In the genomic region with DNA sequence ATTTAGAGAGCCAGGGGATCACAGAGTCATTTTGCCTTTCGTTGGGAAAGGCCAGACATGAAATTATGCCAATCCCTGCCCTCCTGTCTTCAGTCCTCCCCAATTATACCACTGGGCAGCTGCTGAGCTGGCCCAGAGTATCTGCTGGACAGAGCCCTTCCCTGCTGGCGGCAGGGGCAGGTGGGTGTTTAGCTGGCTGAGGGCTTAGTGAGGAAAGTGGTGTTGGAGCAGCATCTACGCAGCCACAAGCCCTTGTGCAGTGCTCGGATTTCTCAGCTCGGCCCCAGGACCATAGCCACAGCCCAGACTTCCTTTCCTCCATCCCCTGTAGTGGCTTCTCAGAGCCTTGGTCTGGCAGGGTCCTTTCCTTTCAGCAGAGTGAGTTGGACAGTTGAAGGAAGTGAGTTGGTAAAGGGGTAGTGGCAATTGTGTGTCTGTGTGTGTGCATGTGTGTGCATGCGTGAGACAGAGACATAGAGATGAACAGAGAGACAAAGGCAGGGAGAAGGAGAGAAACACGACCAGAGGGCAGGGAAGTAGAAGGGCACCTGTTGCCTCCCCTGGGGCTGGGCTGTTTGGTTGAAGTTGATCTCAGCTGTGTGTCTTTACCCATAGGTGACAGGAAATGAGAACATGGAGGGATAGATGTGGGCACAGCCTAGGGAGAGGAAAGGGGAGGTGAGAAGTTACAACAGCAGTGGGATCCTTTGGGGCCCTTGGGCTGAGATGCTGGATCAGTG, we compare ENCODE assay signal across 22 cellular contexts.
"Had no signal": no experiment of that assay in that cellular context is flagged by ENCODE, and none has a peak within 500 bp of the region (broad histone marks: within the 10 kb centered on the region; RNA-seq: fewer than 3 reads in every experiment).

No MANE protein-coding gene starts in this region.

- DNase-seq: activated B cell treated with CpG ODN at 0.5 μM for 24 hours; activated CD4-positive, alpha-beta T cell treated with anti-CD3 and anti-CD28 coated beads for 36 hours; activated CD4-positive, alpha-beta T cell treated with anti-CD3 and anti-CD28 coated beads, Interleukin-2, amount 50 U/mL, for 4 hours; activated CD8-positive, alpha-beta memory T cell treated with anti-CD3 and anti-CD28 coated beads for 24 hours; activated CD8-positive, alpha-beta memory T cell treated with anti-CD3 and anti-CD28 coated beads, Interleukin-2, amount 50 U/mL, for 4 hours; activated naive CD4-positive, alpha-beta T cell treated with Interleukin-2 at 50 U/mL for 16 hours; activated naive CD8-positive, alpha-beta T cell treated with anti-CD3 and anti-CD28 coated beads for 36 hours; activated T-cell treated with anti-CD3 and anti-CD28 coated beads, Interleukin-2, amount 50 U/mL, for 24 hours; colonic mucosa; esophagus squamous epithelium; gastrocnemius medialis; hippocampal formation; left ventricle myocardium superior; mesenchymal stem cell; nephron progenitor cell; right cardiac atrium; stimulated activated CD4-positive, alpha-beta T cell treated with anti-CD3 and anti-CD28 coated beads, Interleukin-12 subunit alpha, Interleukin-12 subunit beta, amount 100 ng/mL, for 4 hours; stimulated activated CD4-positive, alpha-beta T cell treated with anti-CD3 and anti-CD28 coated beads, Interleukin-4, amount 100 ng/mL, for 4 hours; T-helper 9 cell; transverse colon had no signal

- H3K36me3 Mint-ChIP-seq: activated naive CD8-positive, alpha-beta T cell treated with anti-CD3 and anti-CD28 coated beads for 36 hours had no signal

- H3K27ac Mint-ChIP-seq: activated B cell treated with CpG ODN at 0.5 μM for 24 hours; activated CD4-positive, alpha-beta T cell treated with anti-CD3 and anti-CD28 coated beads for 36 hours; activated naive CD8-positive, alpha-beta T cell treated with anti-CD3 and anti-CD28 coated beads for 36 hours; activated T-cell treated with anti-CD3 and anti-CD28 coated beads, Interleukin-2, amount 50 U/mL, for 24 hours; activated T-helper 17 cell treated with anti-CD3 and anti-CD28 coated beads, Interleukin-2, amount 50 U/mL, for 72 hours; nephron progenitor cell had no signal

- H3K9me3 ChIP-seq: colonic mucosa, pancreas, transverse colon had no signal

- H3K36me3 ChIP-seq: colonic mucosa, esophagus squamous epithelium, gastrocnemius medialis, pancreas, transverse colon had no signal

- H3K4me3 ChIP-seq: colonic mucosa, esophagus squamous epithelium, gastrocnemius medialis, pancreas, transverse colon had no signal

- H3K27ac ChIP-seq: colonic mucosa, esophagus squamous epithelium, gastrocnemius medialis, pancreas, transverse colon had no signal

- H3K4me3 Mint-ChIP-seq: activated B cell treated with CpG ODN at 0.5 μM for 24 hours; activated CD4-positive, alpha-beta T cell treated with anti-CD3 and anti-CD28 coated beads for 36 hours; activated naive CD8-positive, alpha-beta T cell treated with anti-CD3 and anti-CD28 coated beads for 36 hours; activated T-cell treated with anti-CD3 and anti-CD28 coated beads, Interleukin-2, amount 50 U/mL, for 24 hours; activated T-helper 17 cell treated with anti-CD3 and anti-CD28 coated beads, Interleukin-2, amount 50 U/mL, for 72 hours; nephron progenitor cell had no signal

- H3K4me1 Mint-ChIP-seq: activated B cell treated with CpG ODN at 0.5 μM for 24 hours; activated T-helper 17 cell treated with anti-CD3 and anti-CD28 coated beads, Interleukin-2, amount 50 U/mL, for 72 hours; nephron progenitor cell had no signal

- ATAC-seq: activated CD4-positive, alpha-beta T cell treated with anti-CD3 and anti-CD28 coated beads for 36 hours; activated T-helper 17 cell treated with anti-CD3 and anti-CD28 coated beads, Interleukin-2, amount 50 U/mL, for 72 hours; gastrocnemius medialis; left ventricle myocardium superior; pancreas; right cardiac atrium had no signal

- H3K27me3 ChIP-seq: colonic mucosa, pancreas had no signal

- H3K4me1 ChIP-seq: colonic mucosa, esophagus squamous epithelium, gastrocnemius medialis, pancreas, transverse colon had no signal

- H3K9me3 Mint-ChIP-seq: activated naive CD8-positive, alpha-beta T cell treated with anti-CD3 and anti-CD28 coated beads for 36 hours; activated T-cell treated with anti-CD3 and anti-CD28 coated beads, Interleukin-2, amount 50 U/mL, for 24 hours; activated T-helper 17 cell treated with anti-CD3 and anti-CD28 coated beads, Interleukin-2, amount 50 U/mL, for 72 hours had no signal
